Comparison of ENCODE assay signal across 16 cellular contexts in genomic region chr1:170674986-170675385, GRCh38. TPM values are rescaled to one million over a fixed set of nuclear protein-coding genes. Genes with fewer than 3 reads are reported as not detected.
DNase-seq lines count a peak whose midpoint lies in the region; ATAC-seq and TF ChIP-seq lines count a peak whose summit lies in the region.
"Had no signal": no experiment of that assay in that cellular context is flagged by ENCODE, and none has a peak within 500 bp of the region (broad histone marks: within the 10 kb centered on the region; RNA-seq: fewer than 3 reads in every experiment).

No MANE protein-coding gene starts in this region.

- H3K9ac ChIP-seq in DND-41 (ENCODE audit: low read depth, low read length) (no peak overlapping the region), skeletal muscle tissue (ENCODE audit: low read depth in 1 of 3, low read length in 3 of 3) (peak overlapping the region in 2 of 3 donors; percentile 8 to 41)

- TF ChIP-seq CTCF in DND-41 (IDR thresholded peaks at IDR 0.05; ENCODE audit: borderline replicate concordance, extremely low read depth, low read length, poor library complexity, severe bottlenecking) (no peak), hepatocyte (IDR thresholded peaks at IDR 0.05; ENCODE audit: poor library complexity) (no peak)

- H3K4me2 ChIP-seq in DND-41 (ENCODE audit: insufficient read depth, low read length) = no peak overlapping the region
- H3K4me2 ChIP-seq in hepatocyte = peak overlapping the region; percentile 21
- H3K4me2 ChIP-seq: A549 had no signal

- H3K36me3 ChIP-seq in DND-41 (ENCODE audit: insufficient read depth, low read length) (no peaks in the 10 kb centered on the region), hepatocyte (replicated peaks; ENCODE audit: insufficient read depth, low read depth) (no peaks in the 10 kb centered on the region), skeletal muscle tissue (ENCODE audit: control insufficient read depth in 3 of 3, insufficient read depth in 3 of 3, low read length in 3 of 3) (peaks cover 0 to 4% (median 0%) of the 10 kb centered on the region in 3 donors)

- H3K27me3 ChIP-seq in DND-41 (ENCODE audit: insufficient read depth, low read length, poor library complexity) (no peaks in the 10 kb centered on the region), hepatocyte (peaks cover 35% of the 10 kb centered on the region), skeletal muscle tissue (ENCODE audit: control insufficient read depth in 3 of 3, insufficient read depth in 3 of 3, low read length in 3 of 3) (no peaks in the 10 kb centered on the region)

- H2AFZ ChIP-seq in DND-41 (ENCODE audit: low read depth, low read length) (peak overlapping the region; percentile 16; the same call in 1 of the 2 replicates), hepatocyte (no peak overlapping the region)

- H3K4me3 ChIP-seq in DND-41 (ENCODE audit: low read depth in 1 of 2, low read length in 2 of 2) (no peak overlapping the region), hepatocyte (no peak overlapping the region), skeletal muscle tissue (ENCODE audit: low read length in 3 of 3) (no peak overlapping the region)
- H3K4me3 ChIP-seq: A549 had no signal

- no peaks in the 10 kb centered on the region for H3K79me2 ChIP-seq in DND-41 (ENCODE audit: insufficient read depth, low read length)
- peaks cover 68% of the 10 kb centered on the region for H3K79me2 ChIP-seq in hepatocyte

- WGBS in hepatocyte (ENCODE audit: low lambda C conversion rate, missing lambda C conversion rate) = 91% methylated on average over 1 of the region's 1 CpG

- H3K27ac ChIP-seq in DND-41 (ENCODE audit: low read length) (no peak overlapping the region), hepatocyte (peak overlapping the region; percentile 8), skeletal muscle tissue (ENCODE audit: low read depth, low read length) (peak overlapping the region; percentile 6)
- H3K27ac ChIP-seq: A549, C4-2B had no signal

- DNase-seq in DND-41 (no peak), dedifferentiated amniotic fluid mesenchymal stem cell (ENCODE audit: extremely low spot score) (peak; percentile 14), hepatocyte (ENCODE audit: low spot score) (no peak), germinal center (ENCODE audit: low spot score) (no peak), mesenteric fat pad (ENCODE audit: low spot score) (no peak)
- DNase-seq: NCI-H1417 treated with DMSO at 0.1 percent for 48 hours; NCI-H1930; NCI-H446; NK-92 treated with Interleukin-12 subunit alpha and Interleukin-12 subunit beta, amount 100 ng/mL, for 24 hours; SHP77 had no signal

- H3K9me3 ChIP-seq in DND-41 (ENCODE audit: insufficient read depth, low read length, severe bottlenecking) (no peaks in the 10 kb centered on the region), hepatocyte (ENCODE audit: low read depth) (no peaks in the 10 kb centered on the region), skeletal muscle tissue (ENCODE audit: control insufficient read depth in 3 of 3, low read length in 3 of 3) (no peaks in the 10 kb centered on the region)
- H3K9me3 ChIP-seq: A549 had no signal

- ATAC-seq in DND-41 (ENCODE audit: insufficient read depth, low read depth) = no peak
- ATAC-seq in HG02588 (IDR thresholded peaks at IDR 0.05; ENCODE audit: unreplicated experiment) = no peak
- ATAC-seq in GM19035 (IDR thresholded peaks at IDR 0.05; ENCODE audit: unreplicated experiment) = no peak
- ATAC-seq: A549 had no signal

- H3K4me1 ChIP-seq in DND-41 (ENCODE audit: insufficient read depth, low read length) (peaks cover 5% of the 10 kb centered on the region; the same call in 1 of the 2 replicates), hepatocyte (ENCODE audit: insufficient read depth) (no peaks in the 10 kb centered on the region), skeletal muscle tissue (ENCODE audit: control insufficient read depth in 3 of 3, insufficient read depth in 3 of 3, low read length in 3 of 3) (peaks cover 28 to 59% (median 38%) of the 10 kb centered on the region in 3 donors)
- H3K4me1 ChIP-seq: A549 had no signal

- no peaks in the 10 kb centered on the region for H3K9me2 ChIP-seq in hepatocyte (replicated peaks; ENCODE audit: insufficient read depth)

- no peaks in the 10 kb centered on the region for H4K20me1 ChIP-seq in DND-41 (ENCODE audit: insufficient read depth, low read length)
- H4K20me1 ChIP-seq in hepatocyte (ENCODE audit: insufficient read depth, poor library complexity, severe bottlenecking) = peaks cover 19% of the 10 kb centered on the region

RNA-seq across cellular contexts. Expression of gene PRRX1, which starts 11.1 kb away (rescaled TPM):
- total RNA-seq in hepatocyte = 41.5 and 42.3 TPM in 2 replicates
- 9.8 and 11.0 TPM in 2 replicates for polyA plus RNA-seq in hepatocyte
- total RNA-seq in skeletal muscle tissue = 127 TPM
- 46.2 TPM for total RNA-seq in mesenteric fat pad
- total RNA-seq: OCI-LY7 had no signal
